In the genomic region with DNA sequence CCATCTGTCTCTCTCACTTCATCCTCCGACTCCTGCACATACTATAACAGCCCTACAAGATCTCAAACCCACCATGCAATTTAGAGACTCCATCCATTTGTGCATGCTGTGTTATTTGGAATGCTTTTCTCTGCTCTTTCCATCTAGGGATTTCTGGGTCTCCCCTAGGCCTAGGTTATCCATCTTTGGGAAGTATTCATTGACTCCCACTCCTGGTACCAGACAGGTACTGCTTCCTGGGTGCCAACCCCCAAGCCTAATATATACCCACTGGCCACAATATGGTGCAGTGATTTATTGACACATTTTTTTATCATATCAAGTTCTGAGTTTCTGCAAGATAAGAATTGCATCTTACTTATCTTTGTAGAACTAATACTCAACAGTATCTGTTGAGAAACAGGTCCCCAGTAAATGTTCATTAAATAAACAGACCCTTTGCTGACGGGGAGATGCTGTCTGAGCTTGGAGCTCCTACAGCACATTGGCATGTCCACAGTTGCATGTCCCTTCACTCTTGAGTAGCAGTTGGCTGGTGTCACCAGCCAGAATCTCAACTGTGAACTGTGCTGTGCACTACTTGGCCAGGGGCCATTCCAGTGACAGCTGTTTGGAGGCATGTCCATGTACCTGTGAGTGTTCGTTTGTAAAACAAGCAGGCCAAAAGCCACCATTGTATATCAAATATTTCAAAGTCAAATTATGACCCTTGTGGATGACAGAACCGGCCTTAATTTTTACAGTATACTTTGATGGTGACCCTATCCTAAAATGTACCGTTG, we compare ENCODE assay signal across 18 cellular contexts.
DNase-seq lines count a peak whose midpoint lies in the region; ATAC-seq and TF ChIP-seq lines count a peak whose summit lies in the region.
"Had no signal": no experiment of that assay in that cellular context is flagged by ENCODE, and none has a peak within 500 bp of the region (broad histone marks: within the 10 kb centered on the region; RNA-seq: fewer than 3 reads in every experiment).

No MANE protein-coding gene starts in this region.

- H3K4me1 ChIP-seq in HEK293 (ENCODE audit: control insufficient read depth, insufficient read depth, low read length) (no peaks in the 10 kb centered on the region), body of pancreas (peaks cover 4% of the 10 kb centered on the region)

- H3K9me3 ChIP-seq in HEK293 (ENCODE audit: control insufficient read depth, insufficient read depth, low read depth, low read length) (no peaks in the 10 kb centered on the region), body of pancreas (peaks cover 0 to 2% (median 0%) of the 10 kb centered on the region in 3 donors)

- TF ChIP-seq CTCF in HEK293 (tag by site-specific recombination; IDR thresholded peaks at IDR 0.05), result no peak
- no peak for TF ChIP-seq CTCF in body of pancreas (IDR thresholded peaks at IDR 0.05)

- 77 to 81% methylated on average over 5 of the region's 5 CpGs for WGBS in body of pancreas, 2 donors

- POLR2A ChIA-PET in HEK293 (lab: Yijun Ruan, JAX), result no interaction called here

- DNase-seq in NCI-H1694 (lab: John Stamatoyannopoulos, UW), result peak; percentile 78
- DNase-seq in body of pancreas, result peak; percentile 15 to 66 (median 43)
- DNase-seq in T-helper 9 cell, result no peak
- no peak for DNase-seq in ecto neural progenitor cell (ENCODE audit: low spot score)
- no peak for DNase-seq in activated CD4-positive, alpha-beta T cell treated with anti-CD3 and anti-CD28 coated beads, Interleukin-2, amount 50 U/mL, for 4 hours
- DNase-seq: C1 segment of cervical spinal cord; Calu3; CD4-positive, alpha-beta memory T cell; COR-L47; DMS79; EL; GDM1; H9; HFFc6 had no signal

- CTCF ChIA-PET in HEK293 (lab: Yijun Ruan, JAX), result interaction anchor here (0.6 to 1.1 kb wide), 2 partner anchors 10 to 32 kb away, joined by 3 to 5 read pairs; no protein-coding TSS in a partner anchor

- H3K36me3 ChIP-seq in HEK293 (ENCODE audit: control insufficient read depth in 2 of 2, insufficient read depth in 1 of 2, low read length in 2 of 2) (no peaks in the 10 kb centered on the region), body of pancreas (replicated peaks in 1 of 2; ENCODE audit: insufficient read depth in 1 of 2, low read depth in 2 of 2) (no peaks in the 10 kb centered on the region)

- H3K27ac ChIP-seq in HEK293 (ENCODE audit: extremely low read depth, low read depth, low read length) (no peak overlapping the region), body of pancreas (no peak overlapping the region)

- no peak for TF ChIP-seq POLR2A in body of pancreas (IDR thresholded peaks at IDR 0.05)

- no peak for ATAC-seq in body of pancreas
- ATAC-seq: GM12878, GM23338, HCT116 had no signal

- H3K27me3 ChIP-seq in body of pancreas, result no peaks in the 10 kb centered on the region

- H3K4me3 ChIP-seq in HEK293 (ENCODE audit: low read depth, low read length), result no peak overlapping the region
- no peak overlapping the region for H3K4me3 ChIP-seq in body of pancreas
- H3K4me3 ChIP-seq: GM12878, GM23338 had no signal

- intact Hi-C loops in body of pancreas (cut with DNase I), result no loop called here

TF ChIP-seq in HEK293, 187 proteins besides CTCF, POLR2A, EP300 and RAD21:
- no peak for TF ChIP-seq KLF7 (tag by site-specific recombination; IDR thresholded peaks at IDR 0.05; ENCODE audit: borderline replicate concordance)
- TF ChIP-seq ZNF707 (tag by site-specific recombination; IDR thresholded peaks at IDR 0.05), result peak; percentile 68; the same call in 1 of the 2 replicates
- TF ChIP-seq, protein P1, sequence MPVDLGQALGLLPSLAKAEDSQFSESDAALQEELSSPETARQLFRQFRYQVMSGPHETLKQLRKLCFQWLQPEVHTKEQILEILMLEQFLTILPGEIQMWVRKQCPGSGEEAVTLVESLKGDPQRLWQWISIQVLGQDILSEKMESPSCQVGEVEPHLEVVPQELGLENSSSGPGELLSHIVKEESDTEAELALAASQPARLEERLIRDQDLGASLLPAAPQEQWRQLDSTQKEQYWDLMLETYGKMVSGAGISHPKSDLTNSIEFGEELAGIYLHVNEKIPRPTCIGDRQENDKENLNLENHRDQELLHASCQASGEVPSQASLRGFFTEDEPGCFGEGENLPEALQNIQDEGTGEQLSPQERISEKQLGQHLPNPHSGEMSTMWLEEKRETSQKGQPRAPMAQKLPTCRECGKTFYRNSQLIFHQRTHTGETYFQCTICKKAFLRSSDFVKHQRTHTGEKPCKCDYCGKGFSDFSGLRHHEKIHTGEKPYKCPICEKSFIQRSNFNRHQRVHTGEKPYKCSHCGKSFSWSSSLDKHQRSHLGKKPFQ (tag by site-specific recombination; IDR thresholded peaks at IDR 0.05), result no peak
- TF ChIP-seq ZBTB8A (tag by site-specific recombination; IDR thresholded peaks at IDR 0.05), result no peak
- no peak for TF ChIP-seq ZNF423 (tag by site-specific recombination; IDR thresholded peaks at IDR 0.05)
- TF ChIP-seq ZNF16 (tag by site-specific recombination; IDR thresholded peaks at IDR 0.05; ENCODE audit: low read depth), result no peak

Comparison
In these comparisons a context has a peak if more than half of its experiments do, and no peak if none do; other contexts are left out.
1. DNase-seq: peak in NCI-H1694 (single experiment) and body of pancreas (4 of 4); none in T-helper 9 cell (single experiment), ecto neural progenitor cell (single experiment) and activated CD4-positive, alpha-beta T cell treated with anti-CD3 and anti-CD28 coated beads, Interleukin-2, amount 50 U/mL, for 4 hours (0 of 2).